ENCODE assay signal across 25 cellular contexts in the genomic region with DNA sequence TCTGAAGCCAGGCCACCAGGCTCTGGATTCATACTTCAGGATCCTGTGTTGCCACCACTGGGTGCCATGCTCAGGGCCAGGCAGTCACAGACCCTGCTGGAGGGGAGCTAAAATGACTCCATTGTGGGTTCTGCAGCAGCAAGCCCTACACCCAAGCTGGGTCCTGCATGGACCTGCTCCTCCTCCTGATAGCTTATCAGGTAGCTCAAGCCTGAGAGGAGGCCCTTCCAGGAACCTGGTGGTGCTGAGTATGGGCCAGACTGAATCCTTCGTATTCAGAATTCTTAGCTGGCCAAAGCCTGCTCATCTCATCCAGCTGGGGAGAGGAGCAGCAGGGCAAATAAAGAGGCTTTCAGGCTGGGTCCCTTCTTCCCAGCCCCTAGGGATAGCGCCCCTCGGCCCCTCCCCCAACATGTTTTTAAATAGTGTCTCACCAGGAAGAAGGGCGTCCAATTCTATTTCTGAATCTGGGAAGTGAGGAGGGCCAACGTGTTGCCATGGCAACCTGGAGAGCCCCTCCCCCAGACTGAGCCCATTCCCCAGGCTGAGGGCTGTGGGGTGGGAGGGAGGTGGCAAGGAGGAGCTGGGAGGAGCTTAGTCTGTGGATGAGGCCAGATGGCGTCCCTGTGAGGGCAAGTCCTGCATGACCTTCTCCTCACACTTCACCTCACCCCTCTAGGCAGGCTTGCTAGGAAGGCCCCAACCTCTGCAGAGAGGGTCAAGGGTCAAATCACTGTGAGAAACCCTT. TPM values are rescaled to one million over a fixed set of nuclear protein-coding genes. Genes with fewer than 3 reads are reported as not detected.
DNase-seq lines count a peak whose midpoint lies in the region; ATAC-seq, FAIRE-seq and TF ChIP-seq lines count a peak whose summit lies in the region.
"Had no signal": no experiment of that assay in that cellular context is flagged by ENCODE, and none has a peak within 500 bp of the region (broad histone marks: within the 10 kb centered on the region; RNA-seq: fewer than 3 reads in every experiment).

No MANE protein-coding gene starts in this region.

- H3K9me2 ChIP-seq in HCT116 (ENCODE audit: insufficient read depth) = no peaks in the 10 kb centered on the region
- H3K9me2 ChIP-seq in hepatocyte (replicated peaks; ENCODE audit: insufficient read depth) = no peaks in the 10 kb centered on the region

- POLR2A ChIA-PET in HCT116 (lab: Charles Lee) = interaction anchor here (0.9 to 8.4 kb wide), 2 partner anchors 8 to 20 kb away, joined by 3 to 43 read pairs; partner anchors contain the start of gene MST1R

- H3K36me3 ChIP-seq in HCT116 (ENCODE audit: control insufficient read depth in 1 of 2, insufficient read depth in 2 of 2, low read length in 2 of 2) = no peaks in the 10 kb centered on the region
- H3K36me3 ChIP-seq in mucosa of descending colon (ENCODE audit: low read depth) = no peaks in the 10 kb centered on the region
- H3K36me3 ChIP-seq in hepatocyte (replicated peaks; ENCODE audit: insufficient read depth, low read depth) = no peaks in the 10 kb centered on the region
- H3K36me3 ChIP-seq: ascending aorta, HAP-1, SJCRH30, stomach, upper lobe of left lung had no signal

- H3K79me2 ChIP-seq in HCT116 (ENCODE audit: insufficient read depth, low read length) (no peaks in the 10 kb centered on the region), hepatocyte (no peaks in the 10 kb centered on the region)

- H3K9me3 ChIP-seq in HCT116 (ENCODE audit: control insufficient read depth in 1 of 2, insufficient read depth in 1 of 2, low read depth in 1 of 2, low read length in 2 of 2) (no peaks in the 10 kb centered on the region), mucosa of descending colon (no peaks in the 10 kb centered on the region), hepatocyte (ENCODE audit: low read depth) (no peaks in the 10 kb centered on the region)
- H3K9me3 ChIP-seq: ascending aorta, HAP-1, SJCRH30, stomach, upper lobe of left lung had no signal

- TF ChIP-seq RAD21 in HCT116 (IDR thresholded peaks at IDR 0.05; ENCODE audit: low read depth) = no peak

- BruUV-seq in HCT116 (replicated peaks; lab: Mats Ljungman, UMichigan) = no TSS peak

- ATAC-seq in HCT116 = peak; percentile 12; the same call in 1 of the 2 replicates
- ATAC-seq in mucosa of descending colon = peak; percentile 4
- ATAC-seq: activated CD8-positive, alpha-beta T cell treated with anti-CD3 and anti-CD28 coated beads for 36 hours; natural killer cell treated with Interleukin-12 subunit alpha and Interleukin-12 subunit beta and Interleukin-15 and Interleukin-18, amount 100 ng/mL, for 72 hours had no signal

- H4K20me1 ChIP-seq in HCT116 (ENCODE audit: insufficient read depth) (no peaks in the 10 kb centered on the region), hepatocyte (ENCODE audit: insufficient read depth, poor library complexity, severe bottlenecking) (no peaks in the 10 kb centered on the region)

- DNase-seq in HCT116 (ENCODE audit: low read depth, low spot score) (no peak), NCI-H2227 treated with DMSO at 0.1 percent for 48 hours (lab: John Stamatoyannopoulos, UW) (peak; percentile 11), ecto neural progenitor cell (ENCODE audit: low spot score) (peak; percentile 89), mucosa of descending colon (no peak), hepatocyte (ENCODE audit: low spot score) (no peak), RCC 7860 (ENCODE audit: low spot score) (no peak), dedifferentiated amniotic fluid mesenchymal stem cell (ENCODE audit: extremely low spot score) (no peak)
- DNase-seq in activated CD4-positive, alpha-beta T cell treated with anti-CD3 and anti-CD28 coated beads for 1 hour = no peak
- DNase-seq: activated CD8-positive, alpha-beta T cell treated with anti-CD3 and anti-CD28 coated beads for 36 hours; activated T-cell treated with anti-CD3 and anti-CD28 coated beads, Interleukin-2, amount 50 U/mL, for 1 hour; mesenchymal stem cell; MM.1S; NCI-H187 treated with DMSO at 0.1 percent for 48 hours; NCI-H526 treated with DMSO at 0.1 percent for 48 hours; SJCRH30; stimulated activated CD4-positive, alpha-beta T cell treated with anti-CD3 and anti-CD28 coated beads, Interleukin-4, amount 100 ng/mL, for 24 hours; stomach; upper lobe of left lung had no signal

- RAD21 ChIA-PET in HCT116 (lab: Charles Lee; ENCODE audit: low non-redundant PET in 1 of 2, low total read pairs in 2 of 2, uncharacterized antibody in 2 of 2, unreplicated experiment in 2 of 2) = no interaction called here

- H3K4me2 ChIP-seq in HCT116 (ENCODE audit: low read length) = no peak overlapping the region
- H3K4me2 ChIP-seq in hepatocyte = no peak overlapping the region

- TF ChIP-seq CTCF in HCT116 (IDR thresholded peaks at IDR 0.05 in 2 of 3, conservative IDR thresholded peaks at IDR 0.05 in 1 of 3; ENCODE audit: borderline replicate concordance in 1 of 3, insufficient read depth in 1 of 3, low read depth in 2 of 3, low read length in 2 of 3) = no peak
- no peak for TF ChIP-seq CTCF in mucosa of descending colon (IDR thresholded peaks at IDR 0.05)
- no peak for TF ChIP-seq CTCF in hepatocyte (IDR thresholded peaks at IDR 0.05; ENCODE audit: poor library complexity)

- TF ChIP-seq POLR2A in HCT116 (IDR thresholded peaks at IDR 0.05; ENCODE audit: borderline replicate concordance, extremely low read depth, insufficient read depth, insufficient read length) = no peak

- CTCF ChIA-PET in HCT116 (lab: Charles Lee) = interaction anchor here (0.6 kb wide), 1 partner anchor 41 kb away, joined by 3 read pairs; no protein-coding TSS in a partner anchor

- H3K4me1 ChIP-seq in HCT116 (ENCODE audit: control insufficient read depth in 1 of 2, insufficient read depth in 2 of 2, low read length in 2 of 2) = peaks cover 0 to 14% of the 10 kb centered on the region in 2 experiments; a peak in 1 of 4 replicates
- H3K4me1 ChIP-seq in mucosa of descending colon (ENCODE audit: low read depth) = no peaks in the 10 kb centered on the region
- peaks cover 10% of the 10 kb centered on the region for H3K4me1 ChIP-seq in hepatocyte (ENCODE audit: insufficient read depth)
- H3K4me1 ChIP-seq: ascending aorta, upper lobe of left lung had no signal

- FAIRE-seq in RCC 7860 (lab: Jason Lieb, UNC) = no peak

- H3K27ac ChIP-seq in HCT116 (ENCODE audit: low read depth, low read length) (no peak overlapping the region), hepatocyte (no peak overlapping the region)
- H3K27ac ChIP-seq: ascending aorta, SJCRH30, upper lobe of left lung had no signal

- 54% methylated on average over 6 of the region's 6 CpGs for WGBS in hepatocyte (ENCODE audit: low lambda C conversion rate, missing lambda C conversion rate)

- H3K27me3 ChIP-seq in HCT116 (ENCODE audit: insufficient read depth, low read length) (no peaks in the 10 kb centered on the region), hepatocyte (no peaks in the 10 kb centered on the region)
- H3K27me3 ChIP-seq: ascending aorta, SJCRH30, stomach, upper lobe of left lung had no signal

- no peak overlapping the region for H2AFZ ChIP-seq in HCT116 (ENCODE audit: low read depth, low read length, poor library complexity, severe bottlenecking)
- no peak overlapping the region for H2AFZ ChIP-seq in hepatocyte

- no peak overlapping the region for H3K9ac ChIP-seq in HCT116 (ENCODE audit: low read length)

- H3K4me3 ChIP-seq in HCT116 (replicated peaks in 1 of 2; ENCODE audit: low read depth in 1 of 2, low read length in 2 of 2) (no peak overlapping the region), mucosa of descending colon (no peak overlapping the region), hepatocyte (no peak overlapping the region)
- H3K4me3 ChIP-seq: ascending aorta, HAP-1, SJCRH30, stomach, upper lobe of left lung had no signal

- intact Hi-C loops in HCT116 (cut with micrococcal nuclease) (no loop called here), mucosa of descending colon (cut with DNase I, micrococcal nuclease) (no loop called here)

TF ChIP-seq in HCT116, 20 proteins besides CTCF, POLR2A, EP300 and RAD21 (continues in another document):
- TF ChIP-seq, protein P1, sequence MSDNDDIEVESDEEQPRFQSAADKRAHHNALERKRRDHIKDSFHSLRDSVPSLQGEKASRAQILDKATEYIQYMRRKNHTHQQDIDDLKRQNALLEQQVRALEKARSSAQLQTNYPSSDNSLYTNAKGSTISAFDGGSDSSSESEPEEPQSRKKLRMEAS (IDR thresholded peaks at IDR 0.05) = no peak
- no peak for TF ChIP-seq SP1 (IDR thresholded peaks at IDR 0.05; ENCODE audit: low read depth)

RNA-seq across cellular contexts. Expression of gene CAMKV, which starts 11.0 kb away (rescaled TPM):
- total RNA-seq in HCT116 (2021; ENCODE audit: unreplicated experiment) = 0.10 TPM
- polyA plus RNA-seq in HCT116 (2012) = 0.07 TPM in 1 of 2 replicates, not detected in the other
- total RNA-seq in mucosa of descending colon = not detected
- total RNA-seq in hepatocyte = 3.5 and 3.9 TPM in 2 replicates
- 2.0 and 2.7 TPM in 2 replicates for polyA plus RNA-seq in hepatocyte
- total RNA-seq: ascending aorta; chondrocyte; fibroblast of lung; kidney epithelial cell; natural killer cell treated with Interleukin-12 subunit alpha and Interleukin-12 subunit beta and Interleukin-15 and Interleukin-18, amount 100 ng/mL, for 72 hours; SJCRH30 had no signal
- polyA plus RNA-seq: IgD-negative memory B cell had no signal

RNA-seq across cellular contexts. Expression of gene MST1R, which starts 22.9 kb away (rescaled TPM):
- 113 TPM for total RNA-seq in HCT116 (2021; ENCODE audit: unreplicated experiment)
- 114 and 117 TPM in 2 replicates for polyA plus RNA-seq in HCT116 (2012)
- 100 to 1,000 TPM in 2 of 3 donors, 10 to 100 TPM in 1; 76.2 to 153 (median 124) TPM for total RNA-seq in mucosa of descending colon
- 7.5 and 8.7 TPM in 2 replicates for total RNA-seq in hepatocyte
- polyA plus RNA-seq in hepatocyte = 5.3 and 12.1 TPM in 2 replicates
- total RNA-seq: ascending aorta, SJCRH30 had no signal

RNA-seq across cellular contexts. Expression of gene TRAIP, which starts 24.4 kb away (rescaled TPM):
- total RNA-seq in HCT116 (2021; ENCODE audit: unreplicated experiment) (25.5 TPM), mucosa of descending colon (1 to 10 TPM; 2.6 to 5.4 (median 4.0) TPM), hepatocyte (2.5 and 4.9 TPM in 2 replicates)
- 21.9 and 24.7 TPM in 2 replicates for polyA plus RNA-seq in HCT116 (2012)
- polyA plus RNA-seq in hepatocyte = 3.1 and 6.6 TPM in 2 replicates
- total RNA-seq: ascending aorta had no signal

RNA-seq across cellular contexts. Expression of gene MON1A, which starts 48.9 kb away (rescaled TPM):
- total RNA-seq in HCT116 (2021; ENCODE audit: unreplicated experiment) (9.0 TPM), mucosa of descending colon (10 to 100 TPM in 1 of 3 donors, 1 to 10 TPM in 2; 6.9 to 13.3 (median 7.9) TPM), hepatocyte (10.7 and 13.6 TPM in 2 replicates)
- 6.9 and 8.7 TPM in 2 replicates for polyA plus RNA-seq in HCT116 (2012)
- 9.5 and 11.5 TPM in 2 replicates for polyA plus RNA-seq in hepatocyte

RNA-seq across cellular contexts. Expression of gene RBM6, which starts 59.2 kb away (rescaled TPM):
- total RNA-seq in HCT116 (2021; ENCODE audit: unreplicated experiment) (58.3 TPM), mucosa of descending colon (100 to 1,000 TPM in 2 of 3 donors, 10 to 100 TPM in 1; 75.6 to 124 (median 112) TPM), hepatocyte (59.6 and 69.0 TPM in 2 replicates)
- 28.5 and 29.8 TPM in 2 replicates for polyA plus RNA-seq in HCT116 (2012)
- 47.2 and 78.5 TPM in 2 replicates for polyA plus RNA-seq in hepatocyte

Comparison
In these comparisons a context has a peak if more than half of its experiments do, and no peak if none do; other contexts are left out.
1. DNase-seq: peak in NCI-H2227 treated with DMSO at 0.1 percent for 48 hours (single experiment) and ecto neural progenitor cell (single experiment); none in HCT116 (single experiment), mucosa of descending colon (0 of 3), hepatocyte (single experiment), RCC 7860 (single experiment), activated CD4-positive, alpha-beta T cell treated with anti-CD3 and anti-CD28 coated beads for 1 hour (single experiment) and dedifferentiated amniotic fluid mesenchymal stem cell (single experiment).